Comparison of ENCODE assay signal across 12 cellular contexts in genomic region chr10:119680668-119681070, GRCh38. TPM values are rescaled to one million over a fixed set of nuclear protein-coding genes. Genes with fewer than 3 reads are reported as not detected.
DNase-seq lines count a peak whose midpoint lies in the region; ATAC-seq and TF ChIP-seq lines count a peak whose summit lies in the region.
"Had no signal": no experiment of that assay in that cellular context is flagged by ENCODE, and none has a peak within 500 bp of the region (broad histone marks: within the 10 kb centered on the region; RNA-seq: fewer than 3 reads in every experiment).

No MANE protein-coding gene starts in this region.

- no peak overlapping the region for H3K27ac Mint-ChIP-seq in activated CD8-positive, alpha-beta T cell treated with anti-CD3 and anti-CD28 coated beads for 36 hours
- H3K27ac Mint-ChIP-seq in activated CD8-positive, alpha-beta T cell treated with anti-CD3 and anti-CD28 coated beads, Interleukin-2, amount 10 ng/mL, durations not matched to agents 7 days and 5 days, result no peak overlapping the region
- H3K27ac Mint-ChIP-seq in chondrocyte (ENCODE audit: unreplicated experiment), result peak overlapping the region; percentile 92

- no peak overlapping the region for H3K4me3 Mint-ChIP-seq in activated CD8-positive, alpha-beta T cell treated with anti-CD3 and anti-CD28 coated beads for 36 hours
- H3K4me3 Mint-ChIP-seq in activated CD8-positive, alpha-beta T cell treated with anti-CD3 and anti-CD28 coated beads, Interleukin-2, amount 10 ng/mL, durations not matched to agents 7 days and 5 days, result no peak overlapping the region
- H3K4me3 Mint-ChIP-seq in chondrocyte (ENCODE audit: unreplicated experiment), result peak overlapping the region; percentile 14
- H3K4me3 Mint-ChIP-seq: T-helper 17 cell had no signal

- WGBS in lung, 2 donors, result 56 to 69% methylated on average over 9 of the region's 9 CpGs

- peak overlapping the region; percentile 32 to 38 for H3K27ac ChIP-seq in lung (ENCODE audit: low read depth in 1 of 2, low read length in 1 of 2)
- H3K27ac ChIP-seq in vagina, result peak overlapping the region; percentile 68
- H3K27ac ChIP-seq in MM.1S (ENCODE audit: low read length), result no peak overlapping the region

- no peaks in the 10 kb centered on the region for H4K20me1 ChIP-seq in MM.1S (ENCODE audit: insufficient read depth, low read length)

- DNase-seq in activated CD8-positive, alpha-beta T cell treated with anti-CD3 and anti-CD28 coated beads for 36 hours, result no peak
- DNase-seq in activated CD8-positive, alpha-beta T cell treated with anti-CD3 and anti-CD28 coated beads, Interleukin-2, amount 10 ng/mL, durations not matched to agents 7 days and 5 days, result no peak
- DNase-seq in chondrocyte (ENCODE audit: low spot score), result no peak
- no peak for DNase-seq in lung (ENCODE audit: low spot score)
- DNase-seq in vagina (ENCODE audit: extremely low spot score in 2 of 2), result no peak
- no peak for DNase-seq in MM.1S
- no peak for DNase-seq in NCI-H345 treated with DMSO at 0.1 percent for 48 hours (lab: John Stamatoyannopoulos, UW; ENCODE audit: unreplicated experiment)
- DNase-seq: activated T-cell treated with anti-CD3 and anti-CD28 coated beads for 4 hours, DND-41, NCI-H69, T-helper 17 cell had no signal

- intact Hi-C loops in activated CD8-positive, alpha-beta T cell treated with anti-CD3 and anti-CD28 coated beads for 36 hours (cut with micrococcal nuclease), result loop anchor here (10.0 kb wide), 1 partner anchor 154 kb away; no protein-coding TSS in a partner anchor
- intact Hi-C loops in vagina (cut with DNase I), result no loop called here

- H3K27me3 Mint-ChIP-seq in activated CD8-positive, alpha-beta T cell treated with anti-CD3 and anti-CD28 coated beads for 36 hours, result no peaks in the 10 kb centered on the region
- H3K27me3 Mint-ChIP-seq in activated CD8-positive, alpha-beta T cell treated with anti-CD3 and anti-CD28 coated beads, Interleukin-2, amount 10 ng/mL, durations not matched to agents 7 days and 5 days (ENCODE audit: low read depth), result peaks cover 6% of the 10 kb centered on the region
- no peaks in the 10 kb centered on the region for H3K27me3 Mint-ChIP-seq in chondrocyte (ENCODE audit: low read depth)
- H3K27me3 Mint-ChIP-seq: T-helper 17 cell had no signal

- peaks cover 20% of the 10 kb centered on the region for H3K4me1 Mint-ChIP-seq in activated CD8-positive, alpha-beta T cell treated with anti-CD3 and anti-CD28 coated beads for 36 hours (ENCODE audit: low read depth)
- peaks cover 6% of the 10 kb centered on the region for H3K4me1 Mint-ChIP-seq in activated CD8-positive, alpha-beta T cell treated with anti-CD3 and anti-CD28 coated beads, Interleukin-2, amount 10 ng/mL, durations not matched to agents 7 days and 5 days (ENCODE audit: low read depth)
- H3K4me1 Mint-ChIP-seq in chondrocyte (ENCODE audit: low read depth), result peaks cover 57% of the 10 kb centered on the region

- H3K36me3 Mint-ChIP-seq in activated CD8-positive, alpha-beta T cell treated with anti-CD3 and anti-CD28 coated beads for 36 hours (ENCODE audit: low read depth), result peaks cover 3% of the 10 kb centered on the region
- H3K36me3 Mint-ChIP-seq in activated CD8-positive, alpha-beta T cell treated with anti-CD3 and anti-CD28 coated beads, Interleukin-2, amount 10 ng/mL, durations not matched to agents 7 days and 5 days (ENCODE audit: low read depth), result peaks cover 12% of the 10 kb centered on the region
- H3K36me3 Mint-ChIP-seq in chondrocyte (ENCODE audit: low read depth), result peaks cover 7% of the 10 kb centered on the region

- TF ChIP-seq POLR2A in vagina (IDR thresholded peaks at IDR 0.05), result no peak

- no peak overlapping the region for H2AFZ ChIP-seq in MM.1S (ENCODE audit: low read length)

- CTCF ChIA-PET in activated CD8-positive, alpha-beta T cell treated with anti-CD3 and anti-CD28 coated beads for 36 hours (lab: Charles Lee), result interaction anchor here (1.0 kb wide), 1 partner anchor 179 kb away, joined by 4 read pairs; no protein-coding TSS in a partner anchor
- CTCF ChIA-PET in activated CD8-positive, alpha-beta T cell treated with anti-CD3 and anti-CD28 coated beads, Interleukin-2, amount 10 ng/mL, durations not matched to agents 7 days and 5 days (lab: Charles Lee), result interaction anchor here (1.2 kb wide), 1 partner anchor 481 kb away, joined by 3 read pairs; no protein-coding TSS in a partner anchor

- no peaks in the 10 kb centered on the region for H3F3A ChIP-seq in MM.1S (ENCODE audit: insufficient read depth, low read length)

- TF ChIP-seq CTCF in activated CD8-positive, alpha-beta T cell treated with anti-CD3 and anti-CD28 coated beads for 36 hours (IDR thresholded peaks at IDR 0.05), result no peak
- TF ChIP-seq CTCF in chondrocyte (IDR thresholded peaks at IDR 0.05) (no peak), lung (IDR thresholded peaks at IDR 0.05; ENCODE audit: control extremely low read depth, extremely low read depth) (no peak), vagina (IDR thresholded peaks at IDR 0.05) (no peak), MM.1S (IDR thresholded peaks at IDR 0.05; ENCODE audit: low read length) (no peak)

- H3K4me1 ChIP-seq in lung (ENCODE audit: control insufficient read depth in 2 of 2, insufficient read depth in 2 of 2, low read length in 2 of 2) (peaks cover 5 to 13% of the 10 kb centered on the region in 2 donors), vagina (peaks cover 64% of the 10 kb centered on the region), MM.1S (ENCODE audit: low read length) (no peaks in the 10 kb centered on the region)

- no peaks in the 10 kb centered on the region for H3K9me3 ChIP-seq in lung (ENCODE audit: control insufficient read depth in 2 of 2, insufficient read depth in 1 of 2, low read length in 1 of 2)
- H3K9me3 ChIP-seq in vagina, result no peaks in the 10 kb centered on the region
- H3K9me3 ChIP-seq in MM.1S (replicated peaks; ENCODE audit: insufficient read depth, low read length), result no peaks in the 10 kb centered on the region

- H3K4me3 ChIP-seq in lung, result no peak overlapping the region
- no peak overlapping the region for H3K4me3 ChIP-seq in vagina
- no peak overlapping the region for H3K4me3 ChIP-seq in MM.1S (ENCODE audit: low read length)

- H3K9me2 ChIP-seq in MM.1S (replicated peaks; ENCODE audit: insufficient read depth, low read length), result no peaks in the 10 kb centered on the region

- POLR2A ChIA-PET in activated CD8-positive, alpha-beta T cell treated with anti-CD3 and anti-CD28 coated beads for 36 hours (lab: Charles Lee), result no interaction called here
- POLR2A ChIA-PET in activated CD8-positive, alpha-beta T cell treated with anti-CD3 and anti-CD28 coated beads, Interleukin-2, amount 10 ng/mL, durations not matched to agents 7 days and 5 days (lab: Charles Lee), result no interaction called here

- no peak overlapping the region for H3K4me2 ChIP-seq in MM.1S (ENCODE audit: low read depth, low read length)

- H3K9me3 Mint-ChIP-seq in activated CD8-positive, alpha-beta T cell treated with anti-CD3 and anti-CD28 coated beads for 36 hours, result no peaks in the 10 kb centered on the region
- H3K9me3 Mint-ChIP-seq in activated CD8-positive, alpha-beta T cell treated with anti-CD3 and anti-CD28 coated beads, Interleukin-2, amount 10 ng/mL, durations not matched to agents 7 days and 5 days (ENCODE audit: insufficient read depth), result no peaks in the 10 kb centered on the region
- H3K9me3 Mint-ChIP-seq in chondrocyte (ENCODE audit: low read depth), result no peaks in the 10 kb centered on the region

- H3K79me2 ChIP-seq in MM.1S (ENCODE audit: low read length), result no peaks in the 10 kb centered on the region

- peak; percentile 40 for ATAC-seq in activated CD8-positive, alpha-beta T cell treated with anti-CD3 and anti-CD28 coated beads for 36 hours
- ATAC-seq in activated CD8-positive, alpha-beta T cell treated with anti-CD3 and anti-CD28 coated beads, Interleukin-2, amount 10 ng/mL, durations not matched to agents 7 days and 5 days, result no peak
- ATAC-seq in lung (ENCODE audit: insufficient read depth, low FRiP score), result no peak
- no peak for ATAC-seq in HG02798 (IDR thresholded peaks at IDR 0.05; ENCODE audit: poor library complexity, unreplicated experiment)
- ATAC-seq: T-helper 17 cell had no signal

- peaks cover 8 to 16% of the 10 kb centered on the region in 2 donors for H3K36me3 ChIP-seq in lung (ENCODE audit: control insufficient read depth in 2 of 2, insufficient read depth in 2 of 2, low read length in 2 of 2)
- H3K36me3 ChIP-seq in vagina, result peaks cover 0 to 20% of the 10 kb centered on the region in 2 donors
- no peaks in the 10 kb centered on the region for H3K36me3 ChIP-seq in MM.1S (replicated peaks; ENCODE audit: insufficient read depth, low read length)

- H3K27me3 ChIP-seq in lung (ENCODE audit: control insufficient read depth, insufficient read depth) (no peaks in the 10 kb centered on the region), vagina (no peaks in the 10 kb centered on the region), MM.1S (replicated peaks; ENCODE audit: insufficient read depth, low read length) (no peaks in the 10 kb centered on the region)

- no peak overlapping the region for H3K9ac ChIP-seq in MM.1S (ENCODE audit: low read length)

RNA-seq across cellular contexts. Expression of gene BAG3, which starts 29.5 kb away (rescaled TPM):
- total RNA-seq in activated CD8-positive, alpha-beta T cell treated with anti-CD3 and anti-CD28 coated beads for 36 hours, result 10 to 100 TPM; 13.4 to 14.3 TPM
- total RNA-seq in activated CD8-positive, alpha-beta T cell treated with anti-CD3 and anti-CD28 coated beads, Interleukin-2, amount 10 ng/mL, durations not matched to agents 7 days and 5 days, result 10 to 100 TPM; 14.2 to 14.7 TPM
- total RNA-seq in chondrocyte (54.0 to 63.6 TPM (median 62.0 TPM) in 3 replicates), lung (10 to 100 TPM; 16.8 to 44.8 TPM), vagina (69.0 TPM)
- polyA plus RNA-seq in lung, result 10 to 100 TPM; 27.5 to 42.7 TPM

RNA-seq across cellular contexts. Expression of gene INPP5F, which starts 45.2 kb away (rescaled TPM):
- 10 to 100 TPM; 10.7 TPM for total RNA-seq in activated CD8-positive, alpha-beta T cell treated with anti-CD3 and anti-CD28 coated beads for 36 hours
- 10 to 100 TPM; 15.9 to 17.6 TPM for total RNA-seq in activated CD8-positive, alpha-beta T cell treated with anti-CD3 and anti-CD28 coated beads, Interleukin-2, amount 10 ng/mL, durations not matched to agents 7 days and 5 days
- total RNA-seq in chondrocyte (55.7 to 83.1 TPM (median 56.4 TPM) in 3 replicates), lung (10 to 100 TPM; 14.3 to 22.9 TPM), vagina (18.4 TPM)
- 1 to 10 TPM; 5.6 to 5.9 TPM for polyA plus RNA-seq in lung
